Comparison of ENCODE assay signal across 8 cellular contexts in genomic region chr18:830315-830901, GRCh38. TPM values are rescaled to one million over a fixed set of nuclear protein-coding genes. Genes with fewer than 3 reads are reported as not detected.
DNase-seq lines count a peak whose midpoint lies in the region; ATAC-seq and TF ChIP-seq lines count a peak whose summit lies in the region.

No MANE protein-coding gene starts in this region.

- peak overlapping the region; percentile 60 for H3K27ac Mint-ChIP-seq in central memory CD8-positive, alpha-beta T cell (ENCODE audit: low read depth)
- H3K27ac Mint-ChIP-seq in natural killer cell treated with Interleukin-12 subunit alpha and Interleukin-12 subunit beta and Interleukin-15 and Interleukin-18, amount 100 ng/mL, for 72 hours: peak overlapping the region; percentile 67 to 85
- H3K27ac Mint-ChIP-seq in mesothelial cell of epicardium: no peak overlapping the region

- H3K4me3 ChIP-seq in coronary artery: no peak overlapping the region

- DNase-seq in Right ventricle myocardium inferior (ENCODE audit: missing footprints): no peak
- no peak for DNase-seq in cardiac septum (ENCODE audit: low spot score)
- DNase-seq in NOMO-1 treated with dmso at 0.1 percent for 144 hours (lab: John Stamatoyannopoulos, UW; ENCODE audit: unreplicated experiment): peak; percentile 60
- DNase-seq in central memory CD8-positive, alpha-beta T cell (ENCODE audit: low spot score in 2 of 2): no peak
- DNase-seq in natural killer cell treated with Interleukin-12 subunit alpha and Interleukin-12 subunit beta and Interleukin-15 and Interleukin-18, amount 100 ng/mL, for 72 hours (ENCODE audit: low spot score): no peak
- no peak for DNase-seq in coronary artery (ENCODE audit: low spot score)
- no peak for DNase-seq in mesothelial cell of epicardium (ENCODE audit: low spot score in 2 of 2, unreplicated experiment in 2 of 2)

- H3K27me3 Mint-ChIP-seq in central memory CD8-positive, alpha-beta T cell: peaks cover 10% of the 10 kb centered on the region
- peaks cover 0 to 3% of the 10 kb centered on the region in 2 donors for H3K27me3 Mint-ChIP-seq in natural killer cell treated with Interleukin-12 subunit alpha and Interleukin-12 subunit beta and Interleukin-15 and Interleukin-18, amount 100 ng/mL, for 72 hours
- H3K27me3 Mint-ChIP-seq in mesothelial cell of epicardium (ENCODE audit: low read depth): peaks cover 3% of the 10 kb centered on the region

- intact Hi-C loops in Right ventricle myocardium inferior (cut with DNase I) (loop anchor here (2.0 kb wide), 1 partner anchor 206 kb away; no protein-coding TSS in a partner anchor), cardiac septum (cut with DNase I) (loop anchor here (2.0 kb wide), 1 partner anchor 88 kb away; no protein-coding TSS in a partner anchor)

- H3K4me1 Mint-ChIP-seq in central memory CD8-positive, alpha-beta T cell: peaks cover 12% of the 10 kb centered on the region
- peaks cover 12 to 14% of the 10 kb centered on the region in 2 donors for H3K4me1 Mint-ChIP-seq in natural killer cell treated with Interleukin-12 subunit alpha and Interleukin-12 subunit beta and Interleukin-15 and Interleukin-18, amount 100 ng/mL, for 72 hours (ENCODE audit: low read depth in 2 of 2)
- H3K4me1 Mint-ChIP-seq in mesothelial cell of epicardium: peaks cover 17% of the 10 kb centered on the region

- peak; percentile 55 for ATAC-seq in Right ventricle myocardium inferior
- ATAC-seq in HG02852 (IDR thresholded peaks at IDR 0.05; ENCODE audit: unreplicated experiment): peak; percentile 57
- peak; percentile 71 for ATAC-seq in central memory CD8-positive, alpha-beta T cell (replicated peaks; ENCODE audit: extremely low read depth, poor library complexity, severe bottlenecking)
- ATAC-seq in natural killer cell treated with Interleukin-12 subunit alpha and Interleukin-12 subunit beta and Interleukin-15 and Interleukin-18, amount 100 ng/mL, for 72 hours: peak; percentile 66 to 81

- no peaks in the 10 kb centered on the region for H3K9me3 Mint-ChIP-seq in central memory CD8-positive, alpha-beta T cell
- no peaks in the 10 kb centered on the region for H3K9me3 Mint-ChIP-seq in natural killer cell treated with Interleukin-12 subunit alpha and Interleukin-12 subunit beta and Interleukin-15 and Interleukin-18, amount 100 ng/mL, for 72 hours
- no peaks in the 10 kb centered on the region for H3K9me3 Mint-ChIP-seq in mesothelial cell of epicardium

- peaks cover 2% of the 10 kb centered on the region for H3K36me3 Mint-ChIP-seq in central memory CD8-positive, alpha-beta T cell (ENCODE audit: insufficient read depth)
- no peaks in the 10 kb centered on the region for H3K36me3 Mint-ChIP-seq in natural killer cell treated with Interleukin-12 subunit alpha and Interleukin-12 subunit beta and Interleukin-15 and Interleukin-18, amount 100 ng/mL, for 72 hours
- H3K36me3 Mint-ChIP-seq in mesothelial cell of epicardium: no peaks in the 10 kb centered on the region

- H3K27ac ChIP-seq in coronary artery: no peak overlapping the region

- peak overlapping the region; percentile 59 for H3K4me3 Mint-ChIP-seq in central memory CD8-positive, alpha-beta T cell
- peak overlapping the region; percentile 80 for H3K4me3 Mint-ChIP-seq in natural killer cell treated with Interleukin-12 subunit alpha and Interleukin-12 subunit beta and Interleukin-15 and Interleukin-18, amount 100 ng/mL, for 72 hours
- H3K4me3 Mint-ChIP-seq in mesothelial cell of epicardium: no peak overlapping the region

- TF ChIP-seq CTCF in coronary artery (IDR thresholded peaks at IDR 0.05) (no peak), mesothelial cell of epicardium (IDR thresholded peaks at IDR 0.05; ENCODE audit: unreplicated experiment) (no peak)

RNA-seq across cellular contexts. Expression of gene YES1, which starts 18.4 kb away (rescaled TPM):
- 23.5 TPM for total RNA-seq in Right ventricle myocardium inferior
- 26.2 TPM for total RNA-seq in cardiac septum
- total RNA-seq in natural killer cell treated with Interleukin-12 subunit alpha and Interleukin-12 subunit beta and Interleukin-15 and Interleukin-18, amount 100 ng/mL, for 72 hours: 10 to 100 TPM; 30.8 to 33.3 TPM
- 46.5 to 53.1 TPM (median 47.5 TPM) in 3 replicates for total RNA-seq in mesothelial cell of epicardium
